Comparison of ENCODE assay signal across 16 cellular contexts in the genomic region with DNA sequence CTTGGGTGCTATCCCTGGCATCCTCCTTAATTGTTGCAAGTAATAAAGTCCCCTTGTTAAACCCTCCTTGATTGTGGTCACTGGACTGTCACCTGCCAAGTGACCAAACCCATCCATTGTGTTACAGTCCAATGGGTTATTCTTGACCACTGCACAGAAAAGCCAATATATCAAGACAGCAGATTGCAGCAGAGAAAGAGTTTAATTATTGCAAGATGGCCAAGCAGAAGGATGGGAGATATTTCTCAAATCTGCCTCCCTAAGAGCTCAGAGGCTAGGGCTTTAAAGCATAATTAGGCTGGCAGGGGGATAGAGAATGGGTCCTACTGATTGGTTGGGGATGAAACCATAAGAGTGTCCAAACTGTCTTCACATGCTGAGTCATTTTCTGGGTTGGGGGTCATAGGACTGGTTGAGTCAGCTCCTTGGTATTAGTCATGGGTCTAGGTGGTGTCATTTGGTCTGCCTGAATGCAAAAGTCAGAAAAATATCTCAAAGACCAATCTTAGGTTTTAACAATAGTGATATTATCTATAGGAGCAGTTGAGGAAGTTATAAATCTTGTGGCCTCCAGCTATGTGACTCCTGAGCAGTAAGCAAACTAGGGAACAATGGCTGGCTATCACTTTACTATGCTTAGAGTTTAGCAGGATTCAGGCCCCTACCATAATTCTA. TPM values are rescaled to one million over a fixed set of nuclear protein-coding genes. Genes with fewer than 3 reads are reported as not detected.
DNase-seq lines count a peak whose midpoint lies in the region; ATAC-seq, FAIRE-seq and TF ChIP-seq lines count a peak whose summit lies in the region.
"Had no signal": no experiment of that assay in that cellular context is flagged by ENCODE, and none has a peak within 500 bp of the region (broad histone marks: within the 10 kb centered on the region; RNA-seq: fewer than 3 reads in every experiment).

No MANE protein-coding gene starts in this region.

- H3K4me1 Mint-ChIP-seq in astrocyte (ENCODE audit: low read depth, unreplicated experiment), result peaks cover 9% of the 10 kb centered on the region

- DNase-seq in Daoy (ENCODE audit: low read depth) (peak; percentile 64), M059J (ENCODE audit: low read depth) (peak; percentile 94), astrocyte (ENCODE audit: low read depth) (peak; percentile 72), islet precursor cell (peak; percentile 54), NOMO-1 (lab: John Stamatoyannopoulos, UW; ENCODE audit: unreplicated experiment in 2 of 2) (no peak), right atrium auricular region (ENCODE audit: low spot score) (no peak), posterior vena cava (ENCODE audit: low spot score) (no peak)
- DNase-seq: GDM1; stimulated activated CD4-positive, alpha-beta T cell treated with anti-CD3 and anti-CD28 coated beads, Interleukin-2, amount 100 ng/mL, for 48 hours had no signal

- no peaks in the 10 kb centered on the region for H3K79me2 ChIP-seq in astrocyte (ENCODE audit: insufficient read depth, low read length)

- H3K27ac ChIP-seq in astrocyte (ENCODE audit: low read depth, low read length) (peak overlapping the region; percentile 31), right atrium auricular region (no peak overlapping the region)
- H3K27ac ChIP-seq: gastroesophageal sphincter had no signal

- no peak for FAIRE-seq in astrocyte (lab: Jason Lieb, UNC)

- H2AFZ ChIP-seq in astrocyte (ENCODE audit: low read depth, low read length), result no peak overlapping the region

- no peaks in the 10 kb centered on the region for H3K27me3 ChIP-seq in astrocyte (ENCODE audit: insufficient read depth, low read length)
- no peaks in the 10 kb centered on the region for H3K27me3 ChIP-seq in right atrium auricular region

- H3K4me2 ChIP-seq in astrocyte (ENCODE audit: low read length), result peak overlapping the region; percentile 4

- no peaks in the 10 kb centered on the region for H4K20me1 ChIP-seq in astrocyte (ENCODE audit: insufficient read depth, low read length)

- H3K27me3 Mint-ChIP-seq in astrocyte (ENCODE audit: low read depth, unreplicated experiment), result no peaks in the 10 kb centered on the region

- no peak overlapping the region for H3K9ac ChIP-seq in astrocyte (ENCODE audit: low read length)

- no peak for TF ChIP-seq CTCF in astrocyte (IDR thresholded peaks at IDR 0.05; ENCODE audit: insufficient read depth, low read depth, low read length)
- no peak for TF ChIP-seq CTCF in right atrium auricular region (IDR thresholded peaks at IDR 0.05)

- ATAC-seq in GM18870 (IDR thresholded peaks at IDR 0.05; ENCODE audit: unreplicated experiment), result no peak
- ATAC-seq: gastroesophageal sphincter, left lobe of liver, Right ventricle myocardium inferior had no signal

- peaks cover 6% of the 10 kb centered on the region for H3K4me1 ChIP-seq in astrocyte (ENCODE audit: insufficient read depth, low read length)
- no peaks in the 10 kb centered on the region for H3K4me1 ChIP-seq in right atrium auricular region
- H3K4me1 ChIP-seq: gastroesophageal sphincter had no signal

- peaks cover 3% of the 10 kb centered on the region for H3K9me3 Mint-ChIP-seq in astrocyte (ENCODE audit: unreplicated experiment)
- H3K9me3 Mint-ChIP-seq: stimulated activated naive CD8-positive, alpha-beta T cell treated with anti-CD3 and anti-CD28 coated beads, Interleukin-15, Interleukin-2, amounts not matched to agents 100 ng/mL and 50 ng/mL, for 24 hours had no signal

- H3K4me3 Mint-ChIP-seq in astrocyte (ENCODE audit: unreplicated experiment), result no peak overlapping the region
- H3K4me3 Mint-ChIP-seq: CD14-positive monocyte; stimulated activated naive CD8-positive, alpha-beta T cell treated with anti-CD3 and anti-CD28 coated beads, Interleukin-15, Interleukin-2, amounts not matched to agents 100 ng/mL and 50 ng/mL, for 24 hours had no signal

- H3K4me3 ChIP-seq in astrocyte (ENCODE audit: insufficient read depth, low read depth, low read length), result no peak overlapping the region
- H3K4me3 ChIP-seq in right atrium auricular region, result no peak overlapping the region
- H3K4me3 ChIP-seq: gastroesophageal sphincter had no signal

- H3K36me3 Mint-ChIP-seq in astrocyte (ENCODE audit: low read depth, unreplicated experiment), result peaks cover 2% of the 10 kb centered on the region
- H3K36me3 Mint-ChIP-seq: CD14-positive monocyte had no signal

- peaks cover 10% of the 10 kb centered on the region for H3K9me3 ChIP-seq in astrocyte (ENCODE audit: insufficient read depth, low read depth, low read length)
- peaks cover 0 to 3% of the 10 kb centered on the region in 2 donors for H3K9me3 ChIP-seq in right atrium auricular region

- H3K36me3 ChIP-seq in astrocyte (ENCODE audit: insufficient read depth, low read length) (no peaks in the 10 kb centered on the region), right atrium auricular region (no peaks in the 10 kb centered on the region)
- H3K36me3 ChIP-seq: gastroesophageal sphincter had no signal

- intact Hi-C loops in posterior vena cava (cut with DNase I), result no loop called here

- H3K27ac Mint-ChIP-seq in astrocyte (ENCODE audit: unreplicated experiment), result peak overlapping the region; percentile 73
- H3K27ac Mint-ChIP-seq: stimulated activated naive CD8-positive, alpha-beta T cell treated with anti-CD3 and anti-CD28 coated beads, Interleukin-15, Interleukin-2, amounts not matched to agents 100 ng/mL and 50 ng/mL, for 24 hours had no signal

RNA-seq across cellular contexts. Expression of a gene that starts 19.1 kb away (rescaled TPM):
- 2.1 and 2.5 TPM in 2 replicates for total RNA-seq in Daoy (2014; rRNA removed; shearing (Covaris generic))
- total RNA-seq in M059J (2014; rRNA removed; shearing (Covaris generic)), result 1.7 and 2.2 TPM in 2 replicates
- 1.4 and 2.3 TPM in 2 replicates for total RNA-seq in astrocyte
- under 1 TPM; 0.70 to 0.79 TPM for total RNA-seq in right atrium auricular region
- 1 to 10 TPM; 4.5 to 6.3 TPM for total RNA-seq in posterior vena cava

RNA-seq across cellular contexts. Expression of a gene that starts 45.4 kb away (rescaled TPM):
- total RNA-seq in Daoy (2014; rRNA removed; shearing (Covaris generic)), result 0.39 TPM in 1 of 2 replicates, not detected in the other
- total RNA-seq in M059J (2014; rRNA removed; shearing (Covaris generic)), result not detected in 2 replicates
- total RNA-seq in astrocyte (0.45 and 0.84 TPM in 2 replicates), right atrium auricular region (not detected), posterior vena cava (under 1 TPM in 1 of 2 donors, not detected in 1; 0.38 TPM)
- total RNA-seq: activated T-helper 2 cell treated with anti-CD3 and anti-CD28 coated beads, Interferon-gamma antibody, Interleukin-2, Interleukin-4, amounts not matched to agents 10 μg/mL and 5 μg/mL and 100 μg/mL, durations not matched to agents 14 hours and 24 hours and 36 hours; left lobe of liver; Right ventricle myocardium inferior had no signal

Comparison
In these comparisons a context has a peak if more than half of its experiments do, and no peak if none do; other contexts are left out.
1. DNase-seq: peak in Daoy (single experiment), M059J (single experiment), astrocyte (single experiment) and islet precursor cell (single experiment); none in NOMO-1 (0 of 2), right atrium auricular region (single experiment) and posterior vena cava (single experiment).